21 cellular contexts compared by ENCODE assay signal in the genomic region with DNA sequence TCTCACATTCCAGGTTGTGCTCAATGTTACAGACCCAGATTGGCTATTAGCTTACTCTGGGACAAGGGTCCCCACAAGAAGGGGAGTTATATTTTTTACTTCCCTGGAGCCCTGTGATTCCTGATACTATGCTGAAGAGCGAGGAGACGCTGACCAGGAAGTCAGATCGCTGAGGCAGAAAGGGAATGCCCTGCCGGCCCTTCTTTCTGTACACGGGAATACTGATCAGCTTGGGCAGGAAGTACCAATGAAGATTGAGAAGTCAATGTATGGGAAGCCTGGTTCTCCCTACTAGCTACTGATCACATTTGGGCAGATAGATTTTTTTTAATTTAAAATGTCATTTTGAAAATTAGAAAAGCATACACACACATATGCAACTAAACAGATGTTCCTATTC.
DNase-seq lines count a peak whose midpoint lies in the region; ATAC-seq, FAIRE-seq and TF ChIP-seq lines count a peak whose summit lies in the region.
"Had no signal": no experiment of that assay in that cellular context is flagged by ENCODE, and none has a peak within 500 bp of the region (broad histone marks: within the 10 kb centered on the region; RNA-seq: fewer than 3 reads in every experiment).

No MANE protein-coding gene starts in this region.

- no peak for TF ChIP-seq CTCF in astrocyte (IDR thresholded peaks at IDR 0.05; ENCODE audit: insufficient read depth, low read depth, low read length)
- TF ChIP-seq CTCF in smooth muscle cell (IDR thresholded peaks at IDR 0.05; ENCODE audit: borderline replicate concordance, insufficient read depth, poor library complexity, severe bottlenecking): no peak

- H2AFZ ChIP-seq in astrocyte (ENCODE audit: low read depth, low read length) (peak overlapping the region; percentile 13), smooth muscle cell (ENCODE audit: low read depth) (peak overlapping the region; percentile 61)

- no peaks in the 10 kb centered on the region for H3K27me3 Mint-ChIP-seq in astrocyte (ENCODE audit: low read depth, unreplicated experiment)
- H3K27me3 Mint-ChIP-seq: activated naive CD4-positive, alpha-beta T cell treated with anti-CD3 and anti-CD28 coated beads, Interleukin-2, amount 50 U/mL, for 24 hours; activated T-cell treated with anti-CD3 and anti-CD28 coated beads, Interleukin-2, amount 50 U/mL, for 24 hours; stimulated activated memory B cell treated with anti-CD40 and anti-IgM and Interleukin-4, amounts not matched to agents 10 μg/mL and 1 μg/mL and 100 μg/mL, for 72 hours had no signal

- no peak overlapping the region for H3K4me3 Mint-ChIP-seq in astrocyte (ENCODE audit: unreplicated experiment)
- H3K4me3 Mint-ChIP-seq: activated naive CD4-positive, alpha-beta T cell treated with anti-CD3 and anti-CD28 coated beads, Interleukin-2, amount 50 U/mL, for 24 hours; activated T-cell treated with anti-CD3 and anti-CD28 coated beads, Interleukin-2, amount 50 U/mL, for 24 hours; CD8-positive, alpha-beta T cell; stimulated activated memory B cell treated with anti-CD40 and anti-IgM and Interleukin-4, amounts not matched to agents 10 μg/mL and 1 μg/mL and 100 μg/mL, for 72 hours; T-helper 1 cell treated with Interleukin-12 subunit alpha and Interleukin-12 subunit beta and Interleukin-4 antibody, amounts not matched to agents 30 μg/mL and 1 μg/mL, for 36 hours had no signal

- peak; percentile 45 for ATAC-seq in Right ventricle myocardium superior (ENCODE audit: poor library complexity)
- no peak for ATAC-seq in left cardiac atrium
- ATAC-seq in GM18873 (IDR thresholded peaks at IDR 0.05; ENCODE audit: low FRiP score, unreplicated experiment): no peak
- ATAC-seq: A549; CD8-positive, alpha-beta T cell; gastrocnemius medialis; stimulated activated memory B cell treated with anti-CD40 and anti-IgM and Interleukin-4, amounts not matched to agents 10 μg/mL and 1 μg/mL and 100 μg/mL, for 72 hours had no signal

- no peaks in the 10 kb centered on the region for H3K27me3 ChIP-seq in astrocyte (ENCODE audit: insufficient read depth, low read length)
- no peaks in the 10 kb centered on the region for H3K27me3 ChIP-seq in smooth muscle cell (ENCODE audit: low read depth)
- H3K27me3 ChIP-seq: gastrocnemius medialis, thyroid gland had no signal

- H3K79me2 ChIP-seq in astrocyte (ENCODE audit: insufficient read depth, low read length) (no peaks in the 10 kb centered on the region), smooth muscle cell (ENCODE audit: low read depth) (no peaks in the 10 kb centered on the region)

- H3K27ac ChIP-seq in astrocyte (ENCODE audit: low read depth, low read length) (no peak overlapping the region), mesodermal cell (ENCODE audit: low read depth, low read length, severe bottlenecking) (peak overlapping the region; percentile 50), smooth muscle cell (ENCODE audit: low read depth) (peak overlapping the region; percentile 28)
- H3K27ac ChIP-seq: A549, gastrocnemius medialis, prostate gland, thyroid gland had no signal

- H3K4me1 ChIP-seq in astrocyte (ENCODE audit: insufficient read depth, low read length) (peaks cover 3% of the 10 kb centered on the region), mesodermal cell (ENCODE audit: control insufficient read depth, insufficient read depth, low read length, poor library complexity, severe bottlenecking) (peaks cover 23% of the 10 kb centered on the region), smooth muscle cell (ENCODE audit: low read depth) (peaks cover 25% of the 10 kb centered on the region)
- H3K4me1 ChIP-seq: A549, prostate gland, thyroid gland had no signal

- 85% methylated on average over 3 of the region's 5 CpGs; no CpG with 5 or more reads in 1 of the 2 experiments for WGBS in mesodermal cell (ENCODE audit: insufficient coverage in 2 of 2), 2 experiments
- 56% methylated on average over 5 of the region's 5 CpGs for WGBS in smooth muscle cell (ENCODE audit: low lambda C conversion rate)

- H3K4me1 Mint-ChIP-seq in astrocyte (ENCODE audit: low read depth, unreplicated experiment): peaks cover 15% of the 10 kb centered on the region
- H3K4me1 Mint-ChIP-seq: stimulated activated memory B cell treated with anti-CD40 and anti-IgM and Interleukin-4, amounts not matched to agents 10 μg/mL and 1 μg/mL and 100 μg/mL, for 72 hours had no signal

- H3K9me3 Mint-ChIP-seq in astrocyte (ENCODE audit: unreplicated experiment): no peaks in the 10 kb centered on the region
- H3K9me3 Mint-ChIP-seq: activated naive CD4-positive, alpha-beta T cell treated with anti-CD3 and anti-CD28 coated beads, Interleukin-2, amount 50 U/mL, for 24 hours; activated T-cell treated with anti-CD3 and anti-CD28 coated beads, Interleukin-2, amount 50 U/mL, for 24 hours; CD8-positive, alpha-beta T cell; stimulated activated memory B cell treated with anti-CD40 and anti-IgM and Interleukin-4, amounts not matched to agents 10 μg/mL and 1 μg/mL and 100 μg/mL, for 72 hours; T-helper 1 cell treated with Interleukin-12 subunit alpha and Interleukin-12 subunit beta and Interleukin-4 antibody, amounts not matched to agents 30 μg/mL and 1 μg/mL, for 36 hours had no signal

- peak overlapping the region; percentile 26 for H3K27ac Mint-ChIP-seq in astrocyte (ENCODE audit: unreplicated experiment)
- H3K27ac Mint-ChIP-seq: activated naive CD4-positive, alpha-beta T cell treated with anti-CD3 and anti-CD28 coated beads, Interleukin-2, amount 50 U/mL, for 24 hours; activated T-cell treated with anti-CD3 and anti-CD28 coated beads, Interleukin-2, amount 50 U/mL, for 24 hours; CD8-positive, alpha-beta T cell; stimulated activated memory B cell treated with anti-CD40 and anti-IgM and Interleukin-4, amounts not matched to agents 10 μg/mL and 1 μg/mL and 100 μg/mL, for 72 hours; T-helper 1 cell treated with Interleukin-12 subunit alpha and Interleukin-12 subunit beta and Interleukin-4 antibody, amounts not matched to agents 30 μg/mL and 1 μg/mL, for 36 hours had no signal

- no peaks in the 10 kb centered on the region for H3K36me3 Mint-ChIP-seq in astrocyte (ENCODE audit: low read depth, unreplicated experiment)
- H3K36me3 Mint-ChIP-seq: activated naive CD4-positive, alpha-beta T cell treated with anti-CD3 and anti-CD28 coated beads, Interleukin-2, amount 50 U/mL, for 24 hours; CD8-positive, alpha-beta T cell; stimulated activated memory B cell treated with anti-CD40 and anti-IgM and Interleukin-4, amounts not matched to agents 10 μg/mL and 1 μg/mL and 100 μg/mL, for 72 hours had no signal

- H3K4me3 ChIP-seq in astrocyte (ENCODE audit: insufficient read depth, low read depth, low read length): no peak overlapping the region
- H3K4me3 ChIP-seq in mesodermal cell (ENCODE audit: extremely low read depth, insufficient read depth, low read length, poor library complexity, severe bottlenecking): no peak overlapping the region
- H3K4me3 ChIP-seq in smooth muscle cell: no peak overlapping the region
- H3K4me3 ChIP-seq: A549, gastrocnemius medialis, prostate gland, thyroid gland had no signal

- H4K20me1 ChIP-seq in astrocyte (ENCODE audit: insufficient read depth, low read length): no peaks in the 10 kb centered on the region
- H4K20me1 ChIP-seq in smooth muscle cell (ENCODE audit: low read depth): no peaks in the 10 kb centered on the region

- H3K4me2 ChIP-seq in astrocyte (ENCODE audit: low read length) (no peak overlapping the region), smooth muscle cell (peak overlapping the region; percentile 56)
- H3K4me2 ChIP-seq: A549 had no signal

- H3K9me3 ChIP-seq in astrocyte (ENCODE audit: insufficient read depth, low read depth, low read length) (no peaks in the 10 kb centered on the region), mesodermal cell (ENCODE audit: control insufficient read depth, low read length) (no peaks in the 10 kb centered on the region), smooth muscle cell (replicated peaks; ENCODE audit: low read depth) (no peaks in the 10 kb centered on the region)
- H3K9me3 ChIP-seq: A549, gastrocnemius medialis, prostate gland, thyroid gland had no signal

- intact Hi-C loops in Right ventricle myocardium superior (cut with DNase I): loop anchor here (10.0 kb wide), 1 partner anchor 295 kb away; a partner anchor contains a TSS
- intact Hi-C loops in left cardiac atrium (cut with DNase I): no loop called here

- DNase-seq in Right ventricle myocardium superior: no peak
- no peak for DNase-seq in left cardiac atrium
- no peak for DNase-seq in astrocyte (ENCODE audit: low read depth)
- DNase-seq in smooth muscle cell (lab: John Stamatoyannopoulos, UW; ENCODE audit: unreplicated experiment): no peak
- no peak for DNase-seq in NCI-H1436 (lab: John Stamatoyannopoulos, UW)
- DNase-seq in DMS 273 (lab: John Stamatoyannopoulos, UW; ENCODE audit: unreplicated experiment): no peak
- DNase-seq: activated CD4-positive, alpha-beta T cell treated with anti-CD3 and anti-CD28 coated beads, Interleukin-2, amount 50 U/mL, for 48 hours; activated T-cell treated with anti-CD3 and anti-CD28 coated beads, Interleukin-2, amount 50 U/mL, for 24 hours; CD8-positive, alpha-beta T cell; cortex of kidney; gastrocnemius medialis; NCI-H345; stimulated activated CD4-positive, alpha-beta T cell treated with anti-CD3 and anti-CD28 coated beads, Interleukin-12 subunit alpha, Interleukin-12 subunit beta, amount 100 ng/mL, for 4 hours; thyroid gland had no signal

- no peak for FAIRE-seq in astrocyte (lab: Jason Lieb, UNC)
- FAIRE-seq: A549 had no signal

- no peak overlapping the region for H3K9ac ChIP-seq in astrocyte (ENCODE audit: low read length)
- no peak overlapping the region for H3K9ac ChIP-seq in smooth muscle cell (ENCODE audit: low read depth)

- H3F3A ChIP-seq in smooth muscle cell (ENCODE audit: low read depth): no peaks in the 10 kb centered on the region

- no peaks in the 10 kb centered on the region for H3K36me3 ChIP-seq in astrocyte (ENCODE audit: insufficient read depth, low read length)
- no peaks in the 10 kb centered on the region for H3K36me3 ChIP-seq in mesodermal cell (ENCODE audit: control insufficient read depth, insufficient read depth, low read length)
- no peaks in the 10 kb centered on the region for H3K36me3 ChIP-seq in smooth muscle cell (ENCODE audit: low read depth)
- H3K36me3 ChIP-seq: gastrocnemius medialis, prostate gland, thyroid gland had no signal
